In the genomic region with DNA sequence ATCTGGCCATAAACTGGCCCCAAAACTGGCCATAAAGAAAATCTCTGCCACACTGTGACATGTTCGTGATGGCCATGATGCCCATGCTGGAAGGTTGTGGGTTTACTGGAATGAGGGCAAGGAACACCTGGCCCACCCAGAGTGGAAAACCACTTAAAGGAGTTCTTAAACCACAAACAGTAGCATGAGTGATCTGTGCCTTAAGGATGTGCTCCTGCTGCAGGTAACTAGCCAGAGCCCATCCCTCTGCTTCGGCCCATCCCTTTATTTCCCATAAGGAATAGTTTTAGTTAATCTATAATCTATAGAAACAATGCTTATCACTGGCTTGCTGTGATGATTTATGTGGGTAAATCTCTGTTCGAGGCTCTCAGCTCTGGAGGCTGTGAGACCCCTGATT, we compare ENCODE assay signal across 7 cellular contexts. TPM values are rescaled to one million over a fixed set of nuclear protein-coding genes. Genes with fewer than 3 reads are reported as not detected.
DNase-seq lines count a peak whose midpoint lies in the region; ATAC-seq, FAIRE-seq and TF ChIP-seq lines count a peak whose summit lies in the region.
"Not testable (repeated sequence)": the region's sequence is repeated elsewhere in the genome, so short reads cannot be mapped to it uniquely, and the experiment has no call there.

No MANE protein-coding gene starts in this region.

- not testable (repeated sequence) for H3K4me2 ChIP-seq in PC-3 (ENCODE audit: low read length); HepG2 (ENCODE audit: low read depth, low read length); smooth muscle cell

- DNase-seq in PC-3; ascending aorta (ENCODE audit: low spot score in 2 of 2); HepG2 (ENCODE audit: low spot score); smooth muscle cell (lab: John Stamatoyannopoulos, UW; ENCODE audit: unreplicated experiment); vagina (ENCODE audit: extremely low spot score in 2 of 2): not testable (repeated sequence)
- DNase-seq in chondrocyte (ENCODE audit: low spot score) = peak; percentile 0

- TF ChIP-seq POLR2A in HepG2 (IDR thresholded peaks at IDR 0.05; ENCODE audit: insufficient read depth in 1 of 2, low read depth in 2 of 2, low read length in 2 of 2); vagina (IDR thresholded peaks at IDR 0.05): not testable (repeated sequence)

- not testable (repeated sequence) for H3K4me3 Mint-ChIP-seq in chondrocyte (ENCODE audit: unreplicated experiment)

- H4K20me1 ChIP-seq in PC-3 (ENCODE audit: low read length); HepG2 (ENCODE audit: insufficient read depth, low read length); smooth muscle cell (ENCODE audit: low read depth): not testable (repeated sequence)

- ATAC-seq in PC-3, HepG2: not testable (repeated sequence)

- peak overlapping the region; percentile 73 for H3K9ac ChIP-seq in PC-3 (ENCODE audit: low read length)
- not testable (repeated sequence) for H3K9ac ChIP-seq in HepG2 (ENCODE audit: insufficient read depth, low read depth, low read length)
- peak overlapping the region; percentile 44 for H3K9ac ChIP-seq in smooth muscle cell (ENCODE audit: low read depth)

- peaks cover 39% of the 10 kb centered on the region for H3K4me1 ChIP-seq in ACC112 (ENCODE audit: control insufficient read depth, insufficient read depth, low read length, unreplicated experiment)
- H3K4me1 ChIP-seq in PC-3 (ENCODE audit: insufficient read depth, low read length) = peaks cover 31% of the 10 kb centered on the region
- H3K4me1 ChIP-seq in ascending aorta = peaks cover 8 to 30% of the 10 kb centered on the region in 2 donors
- peaks cover 28% of the 10 kb centered on the region for H3K4me1 ChIP-seq in HepG2 (ENCODE audit: insufficient read depth, low read length)
- H3K4me1 ChIP-seq in smooth muscle cell (ENCODE audit: low read depth) = not testable (repeated sequence)
- H3K4me1 ChIP-seq in vagina = peaks cover 37% of the 10 kb centered on the region

- not testable (repeated sequence) for H3K4me3 ChIP-seq in ACC112 (ENCODE audit: low read depth, low read length); PC-3 (ENCODE audit: low read length); ascending aorta; HepG2 (replicated peaks in 1 of 3; ENCODE audit: insufficient read depth in 1 of 3, low read depth in 2 of 3, low read length in 3 of 3); smooth muscle cell; vagina

- not testable (repeated sequence) for TF ChIP-seq EP300 in HepG2 (IDR thresholded peaks at IDR 0.05; ENCODE audit: low read depth in 2 of 2, low read length in 2 of 2); HepG2 (CRISPR knock-in tag; IDR thresholded peaks at IDR 0.05; ENCODE audit: borderline replicate concordance)

- H3K79me2 ChIP-seq in ACC112 (ENCODE audit: control insufficient read depth, insufficient read depth, low read length, unreplicated experiment); PC-3 (ENCODE audit: low read length); HepG2 (ENCODE audit: insufficient read depth, low read length); smooth muscle cell (ENCODE audit: low read depth): not testable (repeated sequence)

- not testable (repeated sequence) for H3K27ac Mint-ChIP-seq in chondrocyte (ENCODE audit: unreplicated experiment)

- not testable (repeated sequence) for H3F3A ChIP-seq in PC-3 (ENCODE audit: low read length, unreplicated experiment); smooth muscle cell (ENCODE audit: low read depth)

- not testable (repeated sequence) for TF ChIP-seq CTCF in PC-3 (conservative IDR thresholded peaks at IDR 0.05; ENCODE audit: low read depth, low read length); ascending aorta (IDR thresholded peaks at IDR 0.05); chondrocyte (IDR thresholded peaks at IDR 0.05); HepG2 (CRISPR knock-in tag; IDR thresholded peaks at IDR 0.05); smooth muscle cell (IDR thresholded peaks at IDR 0.05; ENCODE audit: borderline replicate concordance, insufficient read depth, poor library complexity, severe bottlenecking); vagina (IDR thresholded peaks at IDR 0.05)

- peak overlapping the region; percentile 100 for H3K27ac ChIP-seq in ACC112 (ENCODE audit: low read depth, low read length)
- peak overlapping the region; percentile 93 for H3K27ac ChIP-seq in PC-3 (ENCODE audit: low read length)
- H3K27ac ChIP-seq in ascending aorta = peak overlapping the region; percentile 83 to 93
- not testable (repeated sequence) for H3K27ac ChIP-seq in HepG2 (ENCODE audit: extremely low read length, insufficient read depth, low read length)
- H3K27ac ChIP-seq in smooth muscle cell (ENCODE audit: low read depth) = peak overlapping the region; percentile 97
- H3K27ac ChIP-seq in vagina = peak overlapping the region; percentile 87

- CTCF ChIA-PET in PC-3 (lab: Charles Lee); HepG2 (lab: Yijun Ruan, JAX; ENCODE audit: low intra/inter-chr PET ratio, low total read pairs): not testable (repeated sequence)

- H3K27me3 Mint-ChIP-seq in chondrocyte (ENCODE audit: low read depth) = not testable (repeated sequence)

- not testable (repeated sequence) for H3K9me2 ChIP-seq in PC-3 (replicated peaks; ENCODE audit: low read length)

- not testable (repeated sequence) for H3K9me3 Mint-ChIP-seq in chondrocyte (ENCODE audit: low read depth)

- in situ Hi-C loops in HepG2 (cut with HindIII; ENCODE audit: extremely low pct_ligation_motif_present, low pct_unique_long_range_greater_than_20kb) = not testable (repeated sequence)

- FAIRE-seq in HepG2 (lab: Jason Lieb, UNC) = not testable (repeated sequence)

- peaks cover 15% of the 10 kb centered on the region for H3K36me3 ChIP-seq in ACC112 (ENCODE audit: insufficient read depth, low read length)
- H3K36me3 ChIP-seq in PC-3 (ENCODE audit: low read depth, low read length) = peaks cover 19% of the 10 kb centered on the region; the same call in 1 of the 2 replicates
- H3K36me3 ChIP-seq in ascending aorta = peaks cover 41 to 58% of the 10 kb centered on the region in 2 donors
- not testable (repeated sequence) for H3K36me3 ChIP-seq in HepG2 (replicated peaks in 1 of 2; ENCODE audit: control insufficient read depth in 1 of 2, insufficient read depth in 2 of 2, low read length in 2 of 2); smooth muscle cell (ENCODE audit: low read depth)
- peaks cover 0 to 29% of the 10 kb centered on the region in 2 donors for H3K36me3 ChIP-seq in vagina

- not testable (repeated sequence) for BruUV-seq in PC-3 (replicated peaks; lab: Mats Ljungman, UMichigan); HepG2 (replicated peaks; lab: Mats Ljungman, UMichigan)

- TF ChIP-seq RAD21 in HepG2 (CRISPR knock-in tag; IDR thresholded peaks at IDR 0.05) = not testable (repeated sequence)

- WGBS in HepG2 (ENCODE audit: low lambda C conversion rate) = 88% methylated on average over 3 of the region's 3 CpGs
- 90% methylated on average over 3 of the region's 3 CpGs for whole genome bisulfite sequencing in smooth muscle cell (ENCODE audit: low lambda C conversion rate)

- H3K4me1 Mint-ChIP-seq in chondrocyte (ENCODE audit: low read depth) = peaks cover 26% of the 10 kb centered on the region

- intact Hi-C loops in PC-3 (cut with micrococcal nuclease) = loop anchor here (5.0 kb wide), 1 partner anchor 35 kb away; no protein-coding TSS in a partner anchor
- intact Hi-C loops in ascending aorta (cut with DNase I) = loop anchor here (5.0 kb wide), 1 partner anchor 105 kb away; no protein-coding TSS in a partner anchor
- intact Hi-C loops in HepG2 (cut with micrococcal nuclease; ENCODE audit: unreplicated experiment); vagina (cut with DNase I): not testable (repeated sequence)

- H3K36me3 Mint-ChIP-seq in chondrocyte (ENCODE audit: low read depth) = not testable (repeated sequence)

- H3K9me3 ChIP-seq in PC-3 (ENCODE audit: low read length); ascending aorta; HepG2 (ENCODE audit: low read length); smooth muscle cell (replicated peaks; ENCODE audit: low read depth); vagina: not testable (repeated sequence)

- not testable (repeated sequence) for H3K27me3 ChIP-seq in ACC112 (ENCODE audit: insufficient read depth, low read length); PC-3 (ENCODE audit: low read length); ascending aorta; HepG2 (ENCODE audit: control insufficient read depth in 1 of 2, insufficient read depth in 2 of 2, low read length in 2 of 2); smooth muscle cell (ENCODE audit: low read depth); vagina

- not testable (repeated sequence) for H2AFZ ChIP-seq in ACC112 (ENCODE audit: low read length, unreplicated experiment); PC-3 (ENCODE audit: low read length); HepG2 (ENCODE audit: low read length); smooth muscle cell (ENCODE audit: low read depth)

- POLR2A ChIA-PET in PC-3 (lab: Charles Lee; ENCODE audit: unreplicated experiment); HepG2 (lab: Yijun Ruan, JAX): not testable (repeated sequence)

RNA-seq across cellular contexts. Expression of a gene that starts 50.1 kb away (rescaled TPM):
- 16.1 and 17.5 TPM in 2 replicates for total RNA-seq in PC-3 (2014; rRNA removed)
- 147 TPM for total RNA-seq in ascending aorta
- total RNA-seq in chondrocyte = 1.5 to 2.0 TPM (median 1.6 TPM) in 3 replicates
- 0.29 TPM in 1 of 2 replicates, not detected in the other for total RNA-seq in HepG2 (2016; rRNA removed; fragmentation: Illumina TruSeq; extraction: Trizol)
- total RNA-seq in HepG2 (2016; cell fraction: cytosol; rRNA removed; fragmentation: Illumina TruSeq; extraction: Trizol; ENCODE audit: low read depth) = not detected in 2 replicates
- not detected in 2 replicates for total RNA-seq in HepG2 (2016; cell fraction: insoluble cytoplasmic fraction; rRNA removed; fragmentation: Illumina TruSeq; extraction: Trizol)
- 0.14 TPM in 1 of 2 replicates, not detected in the other for total RNA-seq in HepG2 (2016; cell fraction: membrane; rRNA removed; fragmentation: Illumina TruSeq; extraction: Trizol)
- not detected in 2 replicates for total RNA-seq in HepG2 (2016; cell fraction: nucleus; rRNA removed; fragmentation: Illumina TruSeq; extraction: Trizol)
- 0.33 and 0.34 TPM in 2 replicates for polyA plus RNA-seq in HepG2 (2011; rRNA removed)
- 0.40 and 0.54 TPM in 2 replicates for polyA plus RNA-seq in HepG2 (2011; cell fraction: cytosol; rRNA removed)
- polyA plus RNA-seq in HepG2 (2011; cell fraction: nucleus; rRNA removed) = 0.12 and 0.55 TPM in 2 replicates
- polyA plus RNA-seq in HepG2 (2012) = 0.67 and 0.79 TPM in 2 replicates
- 0.09 TPM in 1 of 2 replicates, not detected in the other for polyA plus RNA-seq in HepG2 (2016; cell fraction: cytosol; fragmentation: Illumina TruSeq; extraction: Trizol; ENCODE audit: low read depth)
- polyA plus RNA-seq in HepG2 (2016; cell fraction: insoluble cytoplasmic fraction; fragmentation: Illumina TruSeq; extraction: Trizol; ENCODE audit: low read depth) = not detected in 2 replicates
- 0.22 TPM in 1 of 2 replicates, not detected in the other for polyA plus RNA-seq in HepG2 (2016; cell fraction: membrane; fragmentation: Illumina TruSeq; extraction: Trizol; ENCODE audit: low read depth)
- not detected in 2 replicates for polyA plus RNA-seq in HepG2 (2016; cell fraction: nucleus; fragmentation: Illumina TruSeq; extraction: Trizol; ENCODE audit: insufficient read depth, low read depth)
- polyA minus RNA-seq in HepG2 (2011; rRNA and poly(A)+ RNA removed; ENCODE audit: low replicate concordance) = 1.4 and 58.2 TPM in 2 replicates
- not detected in 2 replicates for polyA minus RNA-seq in HepG2 (2011; cell fraction: cytosol; rRNA and poly(A)+ RNA removed)
- polyA minus RNA-seq in HepG2 (2011; cell fraction: nucleus; rRNA and poly(A)+ RNA removed) = 0.52 TPM in 1 of 2 replicates, not detected in the other
- total RNA-seq in smooth muscle cell = 3.7 and 4.1 TPM in 2 replicates
- 1.7 and 1.9 TPM in 2 replicates for polyA plus RNA-seq in smooth muscle cell
- 66.5 TPM for total RNA-seq in vagina
